19 cellular contexts compared by ENCODE assay signal in the genomic region with DNA sequence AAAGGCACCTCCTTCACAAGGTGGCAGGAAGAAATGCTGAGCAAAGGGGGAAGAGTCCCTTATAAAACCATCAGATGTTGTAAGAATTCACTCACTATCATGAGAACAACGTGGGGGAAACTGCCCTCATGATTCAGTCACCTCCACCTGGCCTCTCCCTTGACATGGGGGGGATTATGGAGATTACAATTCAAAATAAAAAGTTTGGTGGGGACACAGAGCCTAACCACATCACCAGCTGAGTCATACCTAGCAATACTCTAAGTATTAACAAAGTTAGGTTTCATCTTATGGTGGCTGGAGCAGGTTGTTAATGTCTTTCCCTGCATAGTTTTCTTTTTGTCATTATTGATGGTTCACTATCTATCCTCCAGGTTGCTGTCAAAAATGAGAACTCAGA.
DNase-seq lines count a peak whose midpoint lies in the region; ATAC-seq, FAIRE-seq and TF ChIP-seq lines count a peak whose summit lies in the region.
"Had no signal": no experiment of that assay in that cellular context is flagged by ENCODE, and none has a peak within 500 bp of the region (broad histone marks: within the 10 kb centered on the region; RNA-seq: fewer than 3 reads in every experiment).

No MANE protein-coding gene starts in this region.

- no peak overlapping the region for H3K27ac Mint-ChIP-seq in activated naive CD4-positive, alpha-beta T cell treated with anti-CD3 and anti-CD28 coated beads, Interleukin-2, amount 50 U/mL, for 72 hours
- H3K27ac Mint-ChIP-seq in activated naive CD4-positive, alpha-beta T cell treated with anti-CD3 and anti-CD28 coated beads for 36 hours: no peak overlapping the region
- H3K27ac Mint-ChIP-seq in activated CD4-positive, alpha-beta memory T cell treated with anti-CD3 and anti-CD28 coated beads for 36 hours: no peak overlapping the region
- H3K27ac Mint-ChIP-seq: CD4-positive, CD25-positive, alpha-beta regulatory T cell; CD8-positive, alpha-beta memory T cell had no signal

- no peak overlapping the region for H2AFZ ChIP-seq in GM12878 (ENCODE audit: control insufficient read depth, low read depth, low read length)

- peaks cover 5% of the 10 kb centered on the region for H3K4me1 Mint-ChIP-seq in activated naive CD4-positive, alpha-beta T cell treated with anti-CD3 and anti-CD28 coated beads for 36 hours (ENCODE audit: low read depth)
- no peaks in the 10 kb centered on the region for H3K4me1 Mint-ChIP-seq in activated CD4-positive, alpha-beta memory T cell treated with anti-CD3 and anti-CD28 coated beads for 36 hours (ENCODE audit: low read depth)
- H3K4me1 Mint-ChIP-seq: CD4-positive, CD25-positive, alpha-beta regulatory T cell had no signal

- no peaks in the 10 kb centered on the region for H3K27me3 ChIP-seq in GM12878 (replicated peaks in 1 of 2; ENCODE audit: control insufficient read depth in 2 of 2, insufficient read depth in 2 of 2, low read length in 1 of 2)
- H3K27me3 ChIP-seq in heart left ventricle: no peaks in the 10 kb centered on the region
- H3K27me3 ChIP-seq: BE2C had no signal

- H3K4me3 ChIP-seq in GM12878 (no peak overlapping the region), heart left ventricle (no peak overlapping the region)

- DNase-seq in activated naive CD4-positive, alpha-beta T cell treated with anti-CD3 and anti-CD28 coated beads, Interleukin-2, amount 50 U/mL, for 72 hours (ENCODE audit: low spot score in 2 of 2): no peak
- DNase-seq in activated naive CD4-positive, alpha-beta T cell treated with anti-CD3 and anti-CD28 coated beads for 36 hours: no peak
- DNase-seq in HT1080 (ENCODE audit: low read depth) (peak; percentile 3), GM12878 (ENCODE audit: low read depth, low spot score) (no peak), heart left ventricle (no peak)
- DNase-seq in stimulated activated naive CD8-positive, alpha-beta T cell treated with anti-CD3 and anti-CD28 coated beads, Interleukin-15, Interleukin-2, amounts not matched to agents 100 U/mL and 50 U/mL, for 24 hours: no peak
- no peak for DNase-seq in activated CD4-positive, alpha-beta memory T cell treated with anti-CD3 and anti-CD28 coated beads for 36 hours
- DNase-seq in stimulated activated CD8-positive, alpha-beta memory T cell treated with anti-CD3 and anti-CD28 coated beads, Interleukin-4, amount 100 ng/mL, for 48 hours: no peak
- DNase-seq: ACHN; BE2C; C1 segment of cervical spinal cord; CD4-positive, CD25-positive, alpha-beta regulatory T cell; CD8-positive, alpha-beta memory T cell; COR-L47; GOT3; H7 had no signal

- H3K9ac ChIP-seq in GM12878 (ENCODE audit: control insufficient read depth, insufficient read depth, low read length): no peak overlapping the region

- H3K9me3 ChIP-seq in GM12878 (replicated peaks; ENCODE audit: control insufficient read depth, insufficient read depth, low read length): no peaks in the 10 kb centered on the region
- no peaks in the 10 kb centered on the region for H3K9me3 ChIP-seq in heart left ventricle
- H3K9me3 ChIP-seq: BE2C had no signal

- no peak for TF ChIP-seq RAD21 in GM12878 (IDR thresholded peaks at IDR 0.05; ENCODE audit: insufficient read depth, low read depth, low read length)

- no peak overlapping the region for H3K27ac ChIP-seq in GM12878 (ENCODE audit: control insufficient read depth, insufficient read depth)
- no peak overlapping the region for H3K27ac ChIP-seq in heart left ventricle

- no peaks in the 10 kb centered on the region for H3K36me3 Mint-ChIP-seq in activated naive CD4-positive, alpha-beta T cell treated with anti-CD3 and anti-CD28 coated beads, Interleukin-2, amount 50 U/mL, for 72 hours
- no peaks in the 10 kb centered on the region for H3K36me3 Mint-ChIP-seq in activated naive CD4-positive, alpha-beta T cell treated with anti-CD3 and anti-CD28 coated beads for 36 hours (ENCODE audit: low read depth)
- no peaks in the 10 kb centered on the region for H3K36me3 Mint-ChIP-seq in activated CD4-positive, alpha-beta memory T cell treated with anti-CD3 and anti-CD28 coated beads for 36 hours
- H3K36me3 Mint-ChIP-seq: CD4-positive, CD25-positive, alpha-beta regulatory T cell; CD8-positive, alpha-beta memory T cell had no signal

- TF ChIP-seq CTCF in GM12878 (IDR thresholded peaks at IDR 0.05 in 2 of 3, conservative IDR thresholded peaks at IDR 0.05 in 1 of 3; ENCODE audit: control insufficient read depth in 2 of 3, extremely low read depth in 1 of 3, insufficient read depth in 1 of 3, low read depth in 3 of 3, low read length in 3 of 3): no peak
- TF ChIP-seq CTCF in heart left ventricle (IDR thresholded peaks at IDR 0.05): no peak

- H4K20me1 ChIP-seq in GM12878 (ENCODE audit: control insufficient read depth, insufficient read depth): no peaks in the 10 kb centered on the region

- H3K4me2 ChIP-seq in GM12878 (ENCODE audit: control insufficient read depth, insufficient read depth): no peak overlapping the region

- H3K4me1 ChIP-seq in GM12878 (ENCODE audit: control insufficient read depth, insufficient read depth, low read length) (no peaks in the 10 kb centered on the region), heart left ventricle (no peaks in the 10 kb centered on the region)
- H3K4me1 ChIP-seq: BE2C had no signal

- peak; percentile 16 to 78 for ATAC-seq in activated naive CD4-positive, alpha-beta T cell treated with anti-CD3 and anti-CD28 coated beads, Interleukin-2, amount 50 U/mL, for 72 hours
- ATAC-seq in GM12878: peak; percentile 64
- peak; percentile 61 for ATAC-seq in stimulated activated naive CD8-positive, alpha-beta T cell treated with anti-CD3 and anti-CD28 coated beads, Interleukin-15, Interleukin-2, amounts not matched to agents 100 U/mL and 50 U/mL, for 24 hours
- no peak for ATAC-seq in heart left ventricle
- ATAC-seq: HepG2 had no signal

- WGBS in GM12878 (ENCODE audit: insufficient coverage, insufficient replicate concordance, low lambda C conversion rate, missing lambda C conversion rate): 0% methylated on average over 1 of the region's 1 CpG
- WGBS in heart left ventricle, 4 donors: 53 to 67% (median 57%) methylated on average over 1 of the region's 1 CpG

- no peak for TF ChIP-seq EP300 in GM12878 (IDR thresholded peaks at IDR 0.05; ENCODE audit: borderline replicate concordance in 1 of 2, control insufficient read depth in 1 of 2, low read depth in 2 of 2, low read length in 2 of 2)

- RAD21 ChIA-PET in GM12878 (lab: Charles Lee; ENCODE audit: unreplicated experiment): no interaction called here

- intact Hi-C loops in activated naive CD4-positive, alpha-beta T cell treated with anti-CD3 and anti-CD28 coated beads for 36 hours (cut with micrococcal nuclease): no loop called here
- intact Hi-C loops in GM12878 (cut with micrococcal nuclease; ENCODE audit: unreplicated experiment): no loop called here
- intact Hi-C loops in activated CD4-positive, alpha-beta memory T cell treated with anti-CD3 and anti-CD28 coated beads for 36 hours (cut with micrococcal nuclease): no loop called here
- intact Hi-C loops in heart left ventricle (cut with DNase I): no loop called here

- TF ChIP-seq POLR2A in GM12878 (IDR thresholded peaks at IDR 0.05; ENCODE audit: low read depth, low read length) (no peak), heart left ventricle (IDR thresholded peaks at IDR 0.05) (no peak)

- POLR2A ChIA-PET in GM12878 (lab: Charles Lee): no interaction called here
- POLR2A ChIA-PET in activated CD4-positive, alpha-beta memory T cell treated with anti-CD3 and anti-CD28 coated beads for 36 hours (lab: Charles Lee): no interaction called here

- FAIRE-seq in GM12878 (lab: Jason Lieb, UNC): no peak
- FAIRE-seq: A204.1, D721Med, HepG2 had no signal

- H3K27me3 Mint-ChIP-seq in activated naive CD4-positive, alpha-beta T cell treated with anti-CD3 and anti-CD28 coated beads for 36 hours (ENCODE audit: low read depth): no peaks in the 10 kb centered on the region
- H3K27me3 Mint-ChIP-seq in activated CD4-positive, alpha-beta memory T cell treated with anti-CD3 and anti-CD28 coated beads for 36 hours: no peaks in the 10 kb centered on the region
- H3K27me3 Mint-ChIP-seq: CD4-positive, CD25-positive, alpha-beta regulatory T cell; CD8-positive, alpha-beta memory T cell had no signal

- no peak overlapping the region for H3K4me3 Mint-ChIP-seq in activated naive CD4-positive, alpha-beta T cell treated with anti-CD3 and anti-CD28 coated beads for 36 hours
- H3K4me3 Mint-ChIP-seq in activated CD4-positive, alpha-beta memory T cell treated with anti-CD3 and anti-CD28 coated beads for 36 hours: no peak overlapping the region
- H3K4me3 Mint-ChIP-seq: CD4-positive, CD25-positive, alpha-beta regulatory T cell; CD8-positive, alpha-beta memory T cell had no signal

- H3K9me3 Mint-ChIP-seq in activated naive CD4-positive, alpha-beta T cell treated with anti-CD3 and anti-CD28 coated beads, Interleukin-2, amount 50 U/mL, for 72 hours: no peaks in the 10 kb centered on the region
- H3K9me3 Mint-ChIP-seq in activated naive CD4-positive, alpha-beta T cell treated with anti-CD3 and anti-CD28 coated beads for 36 hours: no peaks in the 10 kb centered on the region
- no peaks in the 10 kb centered on the region for H3K9me3 Mint-ChIP-seq in activated CD4-positive, alpha-beta memory T cell treated with anti-CD3 and anti-CD28 coated beads for 36 hours

- BruUV-seq in GM12878 (replicated peaks; lab: Mats Ljungman, UMichigan): no TSS peak

- in situ Hi-C loops in GM12878 (cut with MboI): no loop called here

- SMC1A ChIA-PET in GM12878 (lab: Charles Lee; ENCODE audit: uncharacterized antibody, unreplicated experiment): interaction anchor here (0.8 to 0.9 kb wide), 2 partner anchors 47 to 66 kb away, joined by 3 read pairs; no protein-coding TSS in a partner anchor

- CTCF ChIA-PET in activated naive CD4-positive, alpha-beta T cell treated with anti-CD3 and anti-CD28 coated beads for 36 hours (lab: Charles Lee): no interaction called here
- CTCF ChIA-PET in GM12878 (lab: Yijun Ruan, JAX): no interaction called here
- CTCF ChIA-PET in activated CD4-positive, alpha-beta memory T cell treated with anti-CD3 and anti-CD28 coated beads for 36 hours (lab: Charles Lee): no interaction called here

- H3K36me3 ChIP-seq in GM12878 (ENCODE audit: control insufficient read depth in 2 of 2, insufficient read depth in 2 of 2, low read length in 1 of 2) (no peaks in the 10 kb centered on the region), heart left ventricle (no peaks in the 10 kb centered on the region)
- H3K36me3 ChIP-seq: BE2C had no signal

- no peaks in the 10 kb centered on the region for H3K79me2 ChIP-seq in GM12878 (ENCODE audit: control insufficient read depth, insufficient read depth, low read length)

TF ChIP-seq in GM12878, 131 proteins besides CTCF, POLR2A, EP300 and RAD21:
- TF ChIP-seq WRNIP1 (IDR thresholded peaks at IDR 0.05; ENCODE audit: borderline replicate concordance, low read depth, low read length) (no peak), HDGF (IDR thresholded peaks at IDR 0.05) (no peak), ZZZ3 (IDR thresholded peaks at IDR 0.05; ENCODE audit: control insufficient read depth, insufficient read length, low read depth) (no peak), POLR2AphosphoS5 (IDR thresholded peaks at IDR 0.05; ENCODE audit: low read length) (no peak), BRCA1 (IDR thresholded peaks at IDR 0.05; ENCODE audit: low read depth, low read length) (no peak), TCF7 (IDR thresholded peaks at IDR 0.05; ENCODE audit: borderline replicate concordance) (no peak), SUZ12 (IDR thresholded peaks at IDR 0.05; ENCODE audit: unreplicated experiment) (no peak), NBN (IDR thresholded peaks at IDR 0.05) (no peak)

Comparison
In these comparisons a context has a peak if more than half of its experiments do, and no peak if none do; other contexts are left out.
1. ATAC-seq: peak in activated naive CD4-positive, alpha-beta T cell treated with anti-CD3 and anti-CD28 coated beads, Interleukin-2, amount 50 U/mL, for 72 hours (2 of 2), GM12878 (single experiment) and stimulated activated naive CD8-positive, alpha-beta T cell treated with anti-CD3 and anti-CD28 coated beads, Interleukin-15, Interleukin-2, amounts not matched to agents 100 U/mL and 50 U/mL, for 24 hours (single experiment); none in heart left ventricle (0 of 4).